15 cellular contexts compared by ENCODE assay signal in the genomic region with DNA sequence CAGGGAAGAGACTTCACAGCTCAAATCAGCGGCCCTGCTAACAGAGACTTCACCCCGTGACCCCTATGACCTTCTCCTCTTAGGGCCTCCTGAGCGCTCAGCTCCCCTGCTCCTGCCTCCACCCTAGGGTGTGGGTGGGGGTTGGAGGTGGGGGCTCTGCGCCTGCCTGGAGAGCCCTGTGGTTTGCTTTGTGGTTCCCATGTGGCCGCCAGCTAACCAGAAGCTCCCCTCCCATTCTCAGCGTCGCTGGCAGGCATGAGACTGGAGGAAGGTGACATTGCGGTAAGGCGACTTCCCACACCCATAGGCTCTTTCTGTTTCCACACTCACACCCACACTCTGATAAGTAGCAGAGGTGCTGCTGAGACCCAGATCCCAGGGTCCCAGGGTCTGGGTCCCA. TPM values are rescaled to one million over a fixed set of nuclear protein-coding genes. Genes with fewer than 3 reads are reported as not detected.
DNase-seq lines count a peak whose midpoint lies in the region; ATAC-seq and TF ChIP-seq lines count a peak whose summit lies in the region.
"Had no signal": no experiment of that assay in that cellular context is flagged by ENCODE, and none has a peak within 500 bp of the region (broad histone marks: within the 10 kb centered on the region; RNA-seq: fewer than 3 reads in every experiment).

No MANE protein-coding gene starts in this region.

- no peaks in the 10 kb centered on the region for H3K27me3 Mint-ChIP-seq in CD4-positive, alpha-beta memory T cell
- no peaks in the 10 kb centered on the region for H3K27me3 Mint-ChIP-seq in T-helper 1 cell treated with Interleukin-12 subunit alpha and Interleukin-12 subunit beta and Interleukin-4 antibody, amounts not matched to agents 30 μg/mL and 1 μg/mL, for 36 hours (ENCODE audit: low read depth)
- H3K27me3 Mint-ChIP-seq in activated T-helper 17 cell treated with anti-CD3 and anti-CD28 coated beads, Interleukin-2, amount 50 U/mL, for 72 hours: no peaks in the 10 kb centered on the region
- H3K27me3 Mint-ChIP-seq in neural progenitor cell (ENCODE audit: insufficient read depth, low read depth): peaks cover 2% of the 10 kb centered on the region
- H3K27me3 Mint-ChIP-seq: activated B cell treated with CpG ODN at 0.5 μM for 24 hours had no signal

- no peak overlapping the region for H4K91ac ChIP-seq in trophoblast cell (ENCODE audit: low read depth, low read length)

- H2AK5ac ChIP-seq in trophoblast cell (ENCODE audit: low read length): no peak overlapping the region

- H4K20me1 ChIP-seq in neural progenitor cell (ENCODE audit: low read depth): no peaks in the 10 kb centered on the region

- POLR2A ChIA-PET in CD4-positive, alpha-beta memory T cell (lab: Charles Lee; ENCODE audit: partially characterized antibody): interaction anchor here (0.7 to 1.1 kb wide), 3 partner anchors 50 to 79 kb away, joined by 3 to 5 read pairs (median 3); partner anchors contain the start of gene ACVR2B

- no peak overlapping the region for H2AFZ ChIP-seq in neural progenitor cell (replicated peaks)
- no peak overlapping the region for H2AFZ ChIP-seq in trophoblast cell (ENCODE audit: insufficient read depth, low read length, poor library complexity)

- CTCF ChIA-PET in CD4-positive, alpha-beta memory T cell (lab: Charles Lee; ENCODE audit: partially characterized antibody): interaction anchor here (0.6 to 2.1 kb wide), 6 partner anchors 26 to 122 kb away, joined by 3 to 8 read pairs (median 4); partner anchors contain the start of genes EXOG and XYLB

- no peak overlapping the region for H4K12ac ChIP-seq in trophoblast cell (ENCODE audit: low read depth, low read length)

- H3K4me3 Mint-ChIP-seq in CD4-positive, alpha-beta memory T cell: peak overlapping the region; percentile 52 to 86 (median 72)
- peak overlapping the region; percentile 43 for H3K4me3 Mint-ChIP-seq in T-helper 1 cell treated with Interleukin-12 subunit alpha and Interleukin-12 subunit beta and Interleukin-4 antibody, amounts not matched to agents 30 μg/mL and 1 μg/mL, for 36 hours
- peak overlapping the region; percentile 57 for H3K4me3 Mint-ChIP-seq in activated T-helper 17 cell treated with anti-CD3 and anti-CD28 coated beads, Interleukin-2, amount 50 U/mL, for 72 hours
- H3K4me3 Mint-ChIP-seq in neural progenitor cell: no peak overlapping the region
- H3K4me3 Mint-ChIP-seq: activated B cell treated with CpG ODN at 0.5 μM for 24 hours had no signal

- H4K8ac ChIP-seq in trophoblast cell (ENCODE audit: low read depth, low read length): no peak overlapping the region

- H3K14ac ChIP-seq in trophoblast cell (ENCODE audit: low read length): no peak overlapping the region

- H3K18ac ChIP-seq in trophoblast cell (ENCODE audit: low read length): no peak overlapping the region

- no peak overlapping the region for H2BK120ac ChIP-seq in trophoblast cell (ENCODE audit: insufficient read depth, low read length, poor library complexity)

- H3K9me3 ChIP-seq in CD4-positive, alpha-beta memory T cell (ENCODE audit: control insufficient read depth in 1 of 2, low read length in 2 of 2): no peaks in the 10 kb centered on the region
- H3K9me3 ChIP-seq in neural progenitor cell (ENCODE audit: low read depth) (no peaks in the 10 kb centered on the region), trophoblast cell (ENCODE audit: insufficient read depth, low read depth, low read length) (peaks cover 2% of the 10 kb centered on the region)
- H3K9me3 ChIP-seq: body of pancreas, left lung, SJSA1 had no signal

- no peak overlapping the region for H3K23ac ChIP-seq in trophoblast cell (ENCODE audit: low read length)

- ATAC-seq in activated T-helper 17 cell treated with anti-CD3 and anti-CD28 coated beads, Interleukin-2, amount 50 U/mL, for 72 hours (replicated peaks): peak; percentile 73
- no peak for ATAC-seq in GM19463 (IDR thresholded peaks at IDR 0.05; ENCODE audit: unreplicated experiment)
- ATAC-seq in HG02759 (IDR thresholded peaks at IDR 0.05; ENCODE audit: unreplicated experiment): no peak
- no peak for ATAC-seq in GM21576 (IDR thresholded peaks at IDR 0.05; ENCODE audit: unreplicated experiment)
- ATAC-seq: body of pancreas, left lung had no signal

- H3K79me1 ChIP-seq in trophoblast cell (ENCODE audit: low read length): no peaks in the 10 kb centered on the region

- H3K27ac Mint-ChIP-seq in CD4-positive, alpha-beta memory T cell: peak overlapping the region; percentile 66 to 92 (median 84)
- H3K27ac Mint-ChIP-seq in T-helper 1 cell treated with Interleukin-12 subunit alpha and Interleukin-12 subunit beta and Interleukin-4 antibody, amounts not matched to agents 30 μg/mL and 1 μg/mL, for 36 hours: peak overlapping the region; percentile 75
- peak overlapping the region; percentile 84 for H3K27ac Mint-ChIP-seq in activated T-helper 17 cell treated with anti-CD3 and anti-CD28 coated beads, Interleukin-2, amount 50 U/mL, for 72 hours
- peak overlapping the region; percentile 29 for H3K27ac Mint-ChIP-seq in neural progenitor cell
- H3K27ac Mint-ChIP-seq: activated B cell treated with CpG ODN at 0.5 μM for 24 hours had no signal

- no peak overlapping the region for H3K4ac ChIP-seq in trophoblast cell (ENCODE audit: low read depth, low read length)

- no peaks in the 10 kb centered on the region for H3K27me3 ChIP-seq in CD4-positive, alpha-beta memory T cell (ENCODE audit: insufficient read depth, low read length)
- no peaks in the 10 kb centered on the region for H3K27me3 ChIP-seq in neural progenitor cell
- no peaks in the 10 kb centered on the region for H3K27me3 ChIP-seq in trophoblast cell (ENCODE audit: insufficient read depth, low read length)
- H3K27me3 ChIP-seq: body of pancreas, left lung, SJSA1 had no signal

- H3K4me2 ChIP-seq in neural progenitor cell (no peak overlapping the region), trophoblast cell (ENCODE audit: low read length) (no peak overlapping the region)

- no peak overlapping the region for H3K27ac ChIP-seq in CD4-positive, alpha-beta memory T cell (ENCODE audit: low read depth, low read length)
- H3K27ac ChIP-seq in neural progenitor cell: no peak overlapping the region
- no peak overlapping the region for H3K27ac ChIP-seq in trophoblast cell (ENCODE audit: low read depth, low read length)
- H3K27ac ChIP-seq: body of pancreas, left lung, SJSA1 had no signal

- peak in 4 of 5 donors; percentile 17 to 31 (median 24) for DNase-seq in CD4-positive, alpha-beta memory T cell
- DNase-seq in neural progenitor cell (ENCODE audit: low spot score) (no peak), trophoblast cell (no peak)
- DNase-seq: activated B cell treated with CpG ODN at 0.5 μM for 24 hours, body of pancreas, EL, left lung, NCI-H187 treated with DMSO at 0.1 percent for 48 hours had no signal

- H2BK12ac ChIP-seq in trophoblast cell (ENCODE audit: low read length): no peak overlapping the region

- intact Hi-C loops in CD4-positive, alpha-beta memory T cell (cut with micrococcal nuclease): loop anchor here (10.0 kb wide), 1 partner anchor 51 kb away; no protein-coding TSS in a partner anchor

- no peaks in the 10 kb centered on the region for H3K79me2 ChIP-seq in neural progenitor cell (ENCODE audit: low read depth)
- no peaks in the 10 kb centered on the region for H3K79me2 ChIP-seq in trophoblast cell (ENCODE audit: control insufficient read depth, insufficient read depth, low read length, poor library complexity)

- H3F3A ChIP-seq in neural progenitor cell (ENCODE audit: low read depth): no peaks in the 10 kb centered on the region

- H2BK5ac ChIP-seq in trophoblast cell (ENCODE audit: low read depth, low read length, poor library complexity): no peak overlapping the region

- no peaks in the 10 kb centered on the region for H3K36me3 Mint-ChIP-seq in CD4-positive, alpha-beta memory T cell
- peaks cover 16% of the 10 kb centered on the region for H3K36me3 Mint-ChIP-seq in T-helper 1 cell treated with Interleukin-12 subunit alpha and Interleukin-12 subunit beta and Interleukin-4 antibody, amounts not matched to agents 30 μg/mL and 1 μg/mL, for 36 hours (ENCODE audit: low read depth)
- peaks cover 5% of the 10 kb centered on the region for H3K36me3 Mint-ChIP-seq in activated T-helper 17 cell treated with anti-CD3 and anti-CD28 coated beads, Interleukin-2, amount 50 U/mL, for 72 hours (ENCODE audit: low read depth)
- H3K36me3 Mint-ChIP-seq in neural progenitor cell: peaks cover 30% of the 10 kb centered on the region

- no peak for TF ChIP-seq CTCF in neural progenitor cell (IDR thresholded peaks at IDR 0.05)

- H3K4me1 ChIP-seq in CD4-positive, alpha-beta memory T cell (ENCODE audit: insufficient read depth, low read length): peaks cover 37% of the 10 kb centered on the region
- H3K4me1 ChIP-seq in neural progenitor cell (no peaks in the 10 kb centered on the region), trophoblast cell (ENCODE audit: control insufficient read depth in 1 of 2, insufficient read depth in 2 of 2, low read length in 2 of 2) (peaks cover 9% of the 10 kb centered on the region in 2 experiments)
- H3K4me1 ChIP-seq: body of pancreas, left lung, SJSA1 had no signal

- no CpG with 5 or more reads among the region's 9 CpGs for WGBS in trophoblast cell (ENCODE audit: extremely low coverage, insufficient coverage, insufficient read length)

- H3K4me1 Mint-ChIP-seq in CD4-positive, alpha-beta memory T cell: peaks cover 22 to 41% (median 31%) of the 10 kb centered on the region in 4 donors
- peaks cover 28% of the 10 kb centered on the region for H3K4me1 Mint-ChIP-seq in T-helper 1 cell treated with Interleukin-12 subunit alpha and Interleukin-12 subunit beta and Interleukin-4 antibody, amounts not matched to agents 30 μg/mL and 1 μg/mL, for 36 hours (ENCODE audit: low read depth)
- H3K4me1 Mint-ChIP-seq in activated T-helper 17 cell treated with anti-CD3 and anti-CD28 coated beads, Interleukin-2, amount 50 U/mL, for 72 hours: peaks cover 17% of the 10 kb centered on the region
- no peaks in the 10 kb centered on the region for H3K4me1 Mint-ChIP-seq in neural progenitor cell
- H3K4me1 Mint-ChIP-seq: activated B cell treated with CpG ODN at 0.5 μM for 24 hours had no signal

- no peaks in the 10 kb centered on the region for H3K36me3 ChIP-seq in CD4-positive, alpha-beta memory T cell (ENCODE audit: insufficient read depth, low read length)
- H3K36me3 ChIP-seq in neural progenitor cell (no peaks in the 10 kb centered on the region), trophoblast cell (ENCODE audit: control insufficient read depth in 1 of 2, insufficient read depth in 2 of 2, low read length in 2 of 2) (peaks cover 4 to 8% of the 10 kb centered on the region in 2 experiments)
- H3K36me3 ChIP-seq: SJSA1 had no signal

- H3K4me3 ChIP-seq in CD4-positive, alpha-beta memory T cell (ENCODE audit: low read length in 2 of 2): no peak overlapping the region
- no peak overlapping the region for H3K4me3 ChIP-seq in neural progenitor cell
- H3K4me3 ChIP-seq in trophoblast cell (ENCODE audit: low read depth, low read length): no peak overlapping the region
- H3K4me3 ChIP-seq: body of pancreas, left lung, SJSA1, skin epidermis had no signal

- no peaks in the 10 kb centered on the region for H3K9me3 Mint-ChIP-seq in CD4-positive, alpha-beta memory T cell
- no peaks in the 10 kb centered on the region for H3K9me3 Mint-ChIP-seq in T-helper 1 cell treated with Interleukin-12 subunit alpha and Interleukin-12 subunit beta and Interleukin-4 antibody, amounts not matched to agents 30 μg/mL and 1 μg/mL, for 36 hours
- no peaks in the 10 kb centered on the region for H3K9me3 Mint-ChIP-seq in activated T-helper 17 cell treated with anti-CD3 and anti-CD28 coated beads, Interleukin-2, amount 50 U/mL, for 72 hours
- no peaks in the 10 kb centered on the region for H3K9me3 Mint-ChIP-seq in neural progenitor cell
- H3K9me3 Mint-ChIP-seq: activated B cell treated with CpG ODN at 0.5 μM for 24 hours had no signal

- H3K9ac ChIP-seq in neural progenitor cell (no peak overlapping the region), trophoblast cell (ENCODE audit: low read length) (no peak overlapping the region)

RNA-seq across cellular contexts. Expression of gene XYLB, which starts 27.6 kb away (rescaled TPM):
- total RNA-seq in CD4-positive, alpha-beta memory T cell: under 1 TPM; 0.47 to 0.61 TPM
- polyA plus RNA-seq in CD4-positive, alpha-beta memory T cell: under 1 TPM; 0.22 to 0.47 TPM
- 10 to 100 TPM in 1 of 2 donors, 1 to 10 TPM in 1; 6.3 to 10.1 TPM for total RNA-seq in activated T-helper 17 cell treated with anti-CD3 and anti-CD28 coated beads, Interleukin-2, amount 50 U/mL, for 72 hours
- total RNA-seq in neural progenitor cell (ENCODE audit: low replicate concordance): 2.1 and 6.9 TPM in 2 replicates
- polyA plus RNA-seq in trophoblast cell (2013): 2.2 and 2.4 TPM in 2 replicates

Comparison
In these comparisons a context has a peak if more than half of its experiments do, and no peak if none do; other contexts are left out.
1. DNase-seq: peak in CD4-positive, alpha-beta memory T cell (4 of 5); none in neural progenitor cell (single experiment) and trophoblast cell (0 of 2).
2. H3K27ac Mint-ChIP-seq: peak in every context shown above with its lines; median percentile 84 in CD4-positive, alpha-beta memory T cell; 84 in activated T-helper 17 cell treated with anti-CD3 and anti-CD28 coated beads, Interleukin-2, amount 50 U/mL, for 72 hours; 75 in T-helper 1 cell treated with Interleukin-12 subunit alpha and Interleukin-12 subunit beta and Interleukin-4 antibody, amounts not matched to agents 30 μg/mL and 1 μg/mL, for 36 hours; 29 in neural progenitor cell.